ENCODE assay signal across 27 cellular contexts in the genomic region with DNA sequence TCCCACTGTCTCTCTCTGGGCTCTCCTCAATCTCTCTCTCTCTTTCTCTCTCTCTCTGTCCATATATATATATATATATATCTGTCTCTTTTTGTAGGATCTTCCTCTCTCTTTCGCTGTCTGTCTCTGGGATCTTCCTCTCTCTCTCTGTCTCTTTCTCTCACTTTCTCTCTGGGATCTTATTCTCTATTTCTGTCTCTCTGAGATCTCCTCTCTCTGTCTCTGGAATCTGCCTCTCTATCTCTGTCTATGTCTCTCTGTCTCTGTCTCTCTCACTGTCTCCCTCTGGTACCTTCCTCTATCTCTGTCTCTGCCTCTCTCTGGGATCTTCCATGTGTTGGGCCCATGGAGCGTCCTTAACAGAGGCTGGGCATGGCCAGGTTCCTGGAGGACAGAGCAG. TPM values are rescaled to one million over a fixed set of nuclear protein-coding genes. Genes with fewer than 3 reads are reported as not detected.
"Had no signal": no experiment of that assay in that cellular context is flagged by ENCODE, and none has a peak within 500 bp of the region (broad histone marks: within the 10 kb centered on the region; RNA-seq: fewer than 3 reads in every experiment).

No MANE protein-coding gene starts in this region.

- H3K9me3 ChIP-seq: body of pancreas, colonic mucosa, esophagus muscularis mucosa, gastrocnemius medialis had no signal

- H3K4me3 ChIP-seq: body of pancreas, colonic mucosa, esophagus muscularis mucosa, gastrocnemius medialis had no signal

- H3K27ac ChIP-seq: body of pancreas, colonic mucosa, esophagus muscularis mucosa, foreskin keratinocyte, gastrocnemius medialis had no signal

- H3K36me3 ChIP-seq: colonic mucosa, gastrocnemius medialis had no signal

- H3K27ac Mint-ChIP-seq: activated CD4-positive, alpha-beta memory T cell treated with anti-CD3 and anti-CD28 coated beads, Interleukin-2, amount 10 ng/mL, durations not matched to agents 7 days and 5 days; activated CD4-positive, alpha-beta T cell treated with anti-CD3 and anti-CD28 coated beads, Interleukin-2, amount 10 ng/mL, durations not matched to agents 7 days and 5 days; activated naive CD8-positive, alpha-beta T cell; activated T-helper 17 cell treated with anti-CD3 and anti-CD28 coated beads, Interleukin-2, amount 50 U/mL, for 72 hours; effector memory CD8-positive, alpha-beta T cell; WTC11 had no signal

- ATAC-seq: activated T-cell treated with anti-CD3 and anti-CD28 coated beads, Interleukin-2, amount 50 U/mL, for 4 hours; activated T-helper 17 cell treated with anti-CD3 and anti-CD28 coated beads, Interleukin-2, amount 50 U/mL, for 72 hours; body of pancreas; effector memory CD8-positive, alpha-beta T cell; foreskin keratinocyte; gastrocnemius medialis; WTC11 had no signal

- H3K4me3 Mint-ChIP-seq: activated CD4-positive, alpha-beta memory T cell treated with anti-CD3 and anti-CD28 coated beads, Interleukin-2, amount 10 ng/mL, durations not matched to agents 7 days and 5 days; activated CD4-positive, alpha-beta T cell treated with anti-CD3 and anti-CD28 coated beads, Interleukin-2, amount 10 ng/mL, durations not matched to agents 7 days and 5 days; activated naive CD8-positive, alpha-beta T cell; activated T-cell treated with anti-CD3 and anti-CD28 coated beads, Interleukin-2, amount 50 U/mL, for 4 hours; activated T-helper 17 cell treated with anti-CD3 and anti-CD28 coated beads, Interleukin-2, amount 50 U/mL, for 72 hours; WTC11 had no signal

- H3K9me3 Mint-ChIP-seq: activated CD4-positive, alpha-beta memory T cell treated with anti-CD3 and anti-CD28 coated beads, Interleukin-2, amount 10 ng/mL, durations not matched to agents 7 days and 5 days; activated CD4-positive, alpha-beta T cell treated with anti-CD3 and anti-CD28 coated beads, Interleukin-2, amount 10 ng/mL, durations not matched to agents 7 days and 5 days; activated T-cell treated with anti-CD3 and anti-CD28 coated beads, Interleukin-2, amount 50 U/mL, for 4 hours; activated T-helper 17 cell treated with anti-CD3 and anti-CD28 coated beads, Interleukin-2, amount 50 U/mL, for 72 hours; effector memory CD8-positive, alpha-beta T cell; WTC11 had no signal

- H3K4me1 ChIP-seq: colonic mucosa, foreskin keratinocyte had no signal

- DNase-seq: activated CD4-positive, alpha-beta memory T cell treated with anti-CD3 and anti-CD28 coated beads, Interleukin-2, amount 10 ng/mL, durations not matched to agents 7 days and 5 days; activated CD4-positive, alpha-beta T cell treated with anti-CD3 and anti-CD28 coated beads for 1 hour; activated CD4-positive, alpha-beta T cell treated with anti-CD3 and anti-CD28 coated beads for 4 hours; activated CD4-positive, alpha-beta T cell treated with anti-CD3 and anti-CD28 coated beads, Interleukin-2, amount 10 ng/mL, durations not matched to agents 7 days and 5 days; activated CD4-positive, alpha-beta T cell treated with anti-CD3 and anti-CD28 coated beads, Interleukin-2, amount 50 U/mL, for 4 hours; activated effector memory CD4-positive, alpha-beta T cell treated with Interleukin-2 at 50 U/mL for 16 hours; activated gamma-delta T cell treated with Interleukin-2 at 50 U/mL for 16 hours; activated naive CD4-positive, alpha-beta T cell treated with anti-CD3 and anti-CD28 coated beads, Interleukin-2, amount 50 U/mL, for 16 hours; activated naive CD4-positive, alpha-beta T cell treated with Interleukin-2 at 50 U/mL for 16 hours; activated T-cell treated with anti-CD3 and anti-CD28 coated beads, Interleukin-2, amount 50 U/mL, for 4 hours; amygdala; aorta; body of pancreas; central memory CD4-positive, alpha-beta T cell; cerebellar nuclear complex; colonic mucosa; effector memory CD8-positive, alpha-beta T cell; erythroblast; foreskin keratinocyte; gastrocnemius medialis; glutamatergic neuron; T-helper 2 cell had no signal

RNA-seq across cellular contexts. Expression of gene ATP1A3, which starts 3.4 kb away (rescaled TPM):
- total RNA-seq: aorta, dermis microvascular lymphatic vessel endothelial cell, gastrocnemius medialis had no signal
